Comparison of ENCODE assay signal across 1 cellular context in genomic region chrX:132741706-132742105, GRCh38.
TF ChIP-seq lines count a peak whose summit lies in the region.

No MANE protein-coding gene starts in this region.

TF ChIP-seq in SK-N-SH, 30 proteins besides CTCF, POLR2A, EP300 and RAD21:
- TF ChIP-seq PBX3 (IDR thresholded peaks at IDR 0.05) (no peak), FOXJ3 (CRISPR knock-in tag; IDR thresholded peaks at IDR 0.05) (no peak), USF2 (IDR thresholded peaks at IDR 0.05; ENCODE audit: borderline replicate concordance, low read depth, low read length) (no peak), NFIC (IDR thresholded peaks at IDR 0.05; ENCODE audit: borderline replicate concordance) (no peak), ZBTB33 (IDR thresholded peaks at IDR 0.05; ENCODE audit: borderline replicate concordance, low read depth) (no peak), MAX (IDR thresholded peaks at IDR 0.05; ENCODE audit: low read depth) (no peak), POLR2AphosphoS5 (IDR thresholded peaks at IDR 0.05; ENCODE audit: low read depth, low read length) (no peak)
